Comparison of ENCODE assay signal across 8 cellular contexts in the genomic region with DNA sequence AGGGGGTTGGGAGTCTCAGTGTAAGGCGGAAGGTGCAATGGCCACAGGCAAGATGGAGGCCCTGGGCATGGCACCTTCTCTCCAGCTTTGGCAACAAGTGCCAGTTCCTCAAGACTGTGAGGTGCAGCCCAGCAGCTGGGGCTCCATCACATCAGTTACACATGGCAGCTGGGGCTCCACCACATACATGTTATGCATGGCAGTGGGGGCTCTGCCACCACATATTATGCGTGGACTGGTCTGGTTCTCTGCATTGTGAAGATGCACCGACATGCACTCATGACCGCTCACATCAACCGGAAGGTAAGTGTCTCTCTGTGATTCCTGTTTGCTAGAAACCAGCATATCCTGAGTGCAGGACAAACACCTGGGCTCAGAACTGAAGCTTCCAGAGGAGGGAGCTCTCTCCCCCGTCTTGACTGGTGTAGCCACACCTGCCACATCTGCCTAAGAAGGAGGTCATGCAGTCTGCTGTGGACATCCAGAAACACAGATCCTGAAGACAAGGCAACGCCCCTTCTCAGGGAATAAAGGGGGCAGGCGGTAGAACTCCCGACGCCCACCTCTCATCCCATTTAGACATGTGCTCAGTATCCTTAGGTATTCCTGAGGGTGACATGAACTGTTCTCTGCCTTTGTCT.
DNase-seq lines count a peak whose midpoint lies in the region; ATAC-seq and TF ChIP-seq lines count a peak whose summit lies in the region.

No MANE protein-coding gene starts in this region.

- H2AFZ ChIP-seq in osteoblast (ENCODE audit: low read length) = peak overlapping the region; percentile 21

- no peak overlapping the region for H3K4me3 ChIP-seq in cardiac fibroblast (replicated peaks in 1 of 2; ENCODE audit: low read depth in 2 of 2, low read length in 2 of 2)
- no peak overlapping the region for H3K4me3 ChIP-seq in osteoblast (ENCODE audit: insufficient read depth, low read length)

- H3K4me2 ChIP-seq in osteoblast (ENCODE audit: insufficient read depth, low read length) = peak overlapping the region; percentile 70

- no peaks in the 10 kb centered on the region for H3K36me3 ChIP-seq in osteoblast (ENCODE audit: insufficient read depth, low read length)

- TF ChIP-seq CTCF in cardiac fibroblast (IDR thresholded peaks at IDR 0.05; ENCODE audit: low read depth, low read length) (peak; percentile 15), osteoblast (IDR thresholded peaks at IDR 0.05; ENCODE audit: extremely low read depth, low read depth, low read length) (no peak), progenitor cell of endocrine pancreas (IDR thresholded peaks at IDR 0.05; ENCODE audit: unreplicated experiment) (no peak)

- peak; percentile 37 for DNase-seq in EH (ENCODE audit: low read depth)
- peak; percentile 45 for DNase-seq in NCI-H146 (lab: John Stamatoyannopoulos, UW)
- peak in 1 of 2 donors; percentile 33 for DNase-seq in cardiac fibroblast (ENCODE audit: low read depth in 2 of 2)
- no peak for DNase-seq in osteoblast (ENCODE audit: insufficient read length, low spot score, missing footprints)
- no peak for DNase-seq in NCI-H2081 treated with DMSO at 0.1 percent for 48 hours (lab: John Stamatoyannopoulos, UW)
- DNase-seq in effector CD8-positive, alpha-beta T cell (lab: John Stamatoyannopoulos, UW) = no peak
- DNase-seq in progenitor cell of endocrine pancreas (ENCODE audit: low spot score, unreplicated experiment) = no peak

- no peaks in the 10 kb centered on the region for H3K36me3 Mint-ChIP-seq in progenitor cell of endocrine pancreas (ENCODE audit: insufficient read depth)

- H3K9me3 Mint-ChIP-seq in progenitor cell of endocrine pancreas (ENCODE audit: low read depth) = no peaks in the 10 kb centered on the region

- H3K27ac ChIP-seq in osteoblast (ENCODE audit: low read depth, low read length) = peak overlapping the region; percentile 99

- peaks cover 11% of the 10 kb centered on the region for H3K27me3 Mint-ChIP-seq in progenitor cell of endocrine pancreas

- peaks cover 35% of the 10 kb centered on the region for H3K4me1 ChIP-seq in osteoblast (ENCODE audit: insufficient read depth, low read length)

- peaks cover 4% of the 10 kb centered on the region for H3K27me3 ChIP-seq in osteoblast (ENCODE audit: insufficient read depth, low read length)

- no peak overlapping the region for H3K4me3 Mint-ChIP-seq in progenitor cell of endocrine pancreas (ENCODE audit: low read depth)

- H3K9me3 ChIP-seq in osteoblast (ENCODE audit: low read depth, low read length) = no peaks in the 10 kb centered on the region

- no peak for ATAC-seq in HG03354 (IDR thresholded peaks at IDR 0.05; ENCODE audit: poor library complexity, severe bottlenecking, unreplicated experiment)

- no peaks in the 10 kb centered on the region for H4K20me1 ChIP-seq in osteoblast (ENCODE audit: insufficient read depth, low read length)

- no peaks in the 10 kb centered on the region for H3K79me2 ChIP-seq in osteoblast (ENCODE audit: insufficient read depth, low read length)

- H3K4me1 Mint-ChIP-seq in progenitor cell of endocrine pancreas (ENCODE audit: low read depth) = peaks cover 6% of the 10 kb centered on the region

- no peak overlapping the region for H3K27ac Mint-ChIP-seq in progenitor cell of endocrine pancreas

Comparison
In these comparisons a context has a peak if more than half of its experiments do, and no peak if none do; other contexts are left out.
1. DNase-seq: peak in EH (single experiment) and NCI-H146 (single experiment); none in osteoblast (single experiment), NCI-H2081 treated with DMSO at 0.1 percent for 48 hours (single experiment), effector CD8-positive, alpha-beta T cell (single experiment) and progenitor cell of endocrine pancreas (single experiment).